In the genomic region with DNA sequence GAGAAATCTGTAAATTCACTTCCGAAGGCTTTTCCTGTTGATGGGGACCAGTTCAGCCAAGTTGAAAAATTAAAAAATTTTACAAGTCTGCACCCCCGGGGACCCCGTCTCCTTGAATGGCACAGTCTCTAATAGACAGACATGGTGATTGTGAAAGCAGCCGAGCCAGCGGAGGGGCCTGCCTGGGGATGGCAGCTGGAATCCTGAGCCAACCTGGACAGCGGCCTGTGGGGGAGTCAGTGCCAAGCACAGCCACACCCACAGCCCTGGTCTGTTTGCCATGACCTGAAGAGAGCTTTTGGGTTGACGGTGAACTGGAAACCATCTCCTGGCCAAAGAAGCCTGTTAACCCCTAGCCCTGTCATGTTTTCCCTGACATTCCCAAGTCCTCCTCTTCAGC, we compare ENCODE assay signal across 17 cellular contexts.
"Had no signal": no experiment of that assay in that cellular context is flagged by ENCODE, and none has a peak within 500 bp of the region (broad histone marks: within the 10 kb centered on the region; RNA-seq: fewer than 3 reads in every experiment).

No MANE protein-coding gene starts in this region.

- H3K36me3 ChIP-seq: ascending aorta, ovary had no signal

- H3K4me1 ChIP-seq: ascending aorta, sigmoid colon had no signal

- H3K27ac ChIP-seq: ascending aorta, ovary, sigmoid colon had no signal

- H3K27me3 ChIP-seq: ascending aorta, ovary, sigmoid colon had no signal

- H3K9me3 ChIP-seq: ovary, SK-N-SH had no signal

- H3K4me3 ChIP-seq: ascending aorta, mucosa of descending colon, ovary, sigmoid colon had no signal

- ATAC-seq: mucosa of descending colon; naive thymus-derived CD4-positive, alpha-beta T cell; stimulated activated memory B cell treated with anti-CD40 and anti-IgM and Interleukin-4, amounts not matched to agents 10 μg/mL and 1 μg/mL and 100 μg/mL, for 72 hours had no signal

- DNase-seq: activated CD4-positive, alpha-beta memory T cell treated with anti-CD3 and anti-CD28 coated beads, Interleukin-2, amount 10 ng/mL, durations not matched to agents 7 days and 5 days; activated CD4-positive, alpha-beta T cell treated with anti-CD3 and anti-CD28 coated beads for 48 hours; activated CD4-positive, CD25-positive, alpha-beta regulatory T cell; activated effector memory CD4-positive, alpha-beta T cell treated with Interleukin-2 at 50 U/mL for 16 hours; activated naive CD4-positive, alpha-beta T cell treated with anti-CD3 and anti-CD28 coated beads, Interleukin-2, amount 10 ng/mL, durations not matched to agents 7 days and 5 days; effector CD8-positive, alpha-beta T cell; foreskin fibroblast; hypothalamus; islet precursor cell; mucosa of descending colon; naive thymus-derived CD4-positive, alpha-beta T cell; ovary; sigmoid colon; SK-N-SH; stimulated activated CD4-positive, alpha-beta T cell treated with anti-CD3 and anti-CD28 coated beads, Interleukin-4, amount 100 ng/mL, for 4 hours had no signal
